ENCODE assay signal across 8 cellular contexts in the genomic region with DNA sequence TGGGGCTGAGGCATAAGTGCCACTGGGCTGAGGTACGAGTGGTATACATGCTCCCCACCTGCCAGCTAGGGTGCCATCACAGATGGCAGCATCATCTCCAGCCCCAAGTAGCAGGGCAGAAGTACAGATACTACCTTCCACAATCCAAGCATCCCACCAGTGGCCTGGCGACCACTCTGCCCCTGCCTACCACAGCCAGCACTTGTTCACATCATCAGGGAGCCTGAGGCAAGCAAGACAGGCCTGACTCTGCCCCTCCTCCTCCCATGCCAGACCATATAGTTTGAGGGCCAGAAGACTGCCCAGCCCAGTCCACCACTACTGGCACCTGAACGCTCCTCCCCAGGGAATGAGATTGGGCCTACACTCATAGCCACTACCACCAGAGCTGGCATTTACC.
"Had no signal": no experiment of that assay in that cellular context is flagged by ENCODE, and none has a peak within 500 bp of the region (broad histone marks: within the 10 kb centered on the region; RNA-seq: fewer than 3 reads in every experiment).

No MANE protein-coding gene starts in this region.

- DNase-seq: GDM1, GF-D8 had no signal

- H3K4me3 ChIP-seq: GM12878 had no signal

- FAIRE-seq: G401.6, GM12878, GM12891, GM12892, GM18507, GM19239 had no signal

- ATAC-seq: GM12878 had no signal
